In the genomic region with DNA sequence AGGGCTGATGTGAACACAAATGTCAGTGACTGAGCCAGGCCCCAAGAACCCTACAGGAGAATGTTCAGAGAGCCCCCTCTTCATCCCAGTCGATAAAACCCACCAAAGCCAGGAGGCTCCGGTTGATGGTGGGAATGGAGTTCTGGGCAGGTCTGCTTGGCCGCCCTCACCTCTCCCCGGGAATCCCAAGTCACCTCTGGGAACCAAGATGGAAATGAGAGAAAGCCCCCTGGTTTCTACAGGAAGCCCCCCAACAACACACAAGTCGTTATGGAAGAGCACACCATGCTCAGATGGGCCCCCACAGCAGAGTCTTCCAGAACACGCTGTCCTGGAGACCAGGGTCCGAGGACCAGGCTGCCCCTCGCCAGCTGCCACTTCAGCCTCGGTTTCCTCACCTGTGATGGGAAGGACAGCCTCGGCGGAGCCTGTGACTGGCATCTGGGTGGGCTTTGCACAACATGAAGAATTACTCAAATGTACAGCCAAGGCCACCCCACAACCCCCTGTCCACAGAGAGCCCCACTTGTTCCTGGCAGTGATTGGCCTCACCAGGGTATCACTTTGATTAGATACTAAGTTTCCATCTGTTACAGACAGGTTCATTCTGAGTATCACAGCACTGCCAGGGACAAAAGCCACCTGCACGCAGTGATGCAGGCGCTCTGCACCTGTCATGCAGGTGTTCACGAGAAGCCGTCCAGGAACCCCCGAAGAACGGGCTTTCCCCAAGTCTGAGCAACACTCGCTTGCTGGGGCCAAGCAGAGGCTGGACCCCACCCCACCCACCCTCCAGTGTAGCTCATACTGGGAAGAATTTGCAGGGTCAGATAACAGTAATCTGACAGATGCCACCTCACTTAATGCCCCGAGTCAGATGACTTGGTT, we compare ENCODE assay signal across 15 cellular contexts. TPM values are rescaled to one million over a fixed set of nuclear protein-coding genes. Genes with fewer than 3 reads are reported as not detected.
DNase-seq lines count a peak whose midpoint lies in the region; ATAC-seq, FAIRE-seq and TF ChIP-seq lines count a peak whose summit lies in the region.
"Had no signal": no experiment of that assay in that cellular context is flagged by ENCODE, and none has a peak within 500 bp of the region (broad histone marks: within the 10 kb centered on the region; RNA-seq: fewer than 3 reads in every experiment).

No MANE protein-coding gene starts in this region.

- dilution Hi-C loops in endothelial cell of umbilical vein (cut with MboI; ENCODE audit: extremely low pct_ligation_motif_present, low sequenced_read_pairs) = no loop called here

- no peak for FAIRE-seq in endothelial cell of umbilical vein (lab: Jason Lieb, UNC)
- FAIRE-seq: TTC549 had no signal

- H3K9me3 ChIP-seq in endothelial cell of umbilical vein (replicated peaks; ENCODE audit: control insufficient read depth, insufficient read depth, low read length) = no peaks in the 10 kb centered on the region
- H3K9me3 ChIP-seq: esophagus squamous epithelium, heart right ventricle, SK-N-SH, uterus had no signal

- H3K36me3 Mint-ChIP-seq in activated CD4-positive, alpha-beta T cell treated with anti-CD3 and anti-CD28 coated beads, Interleukin-2, amount 10 ng/mL, durations not matched to agents 7 days and 5 days (ENCODE audit: low read depth) = peaks cover 52% of the 10 kb centered on the region

- no TSS peak for BruUV-seq in endothelial cell of umbilical vein (replicated peaks; lab: Mats Ljungman, UMichigan)

- H2AFZ ChIP-seq in endothelial cell of umbilical vein (ENCODE audit: low read depth, low read length) = no peak overlapping the region

- H3K4me3 ChIP-seq in endothelial cell of umbilical vein (replicated peaks in 1 of 3; ENCODE audit: insufficient read depth in 1 of 3, low read depth in 1 of 3, low read length in 3 of 3) = no peak overlapping the region
- H3K4me3 ChIP-seq: esophagus squamous epithelium, heart right ventricle, uterus had no signal

- peaks cover 5% of the 10 kb centered on the region for H3K9me3 Mint-ChIP-seq in activated CD4-positive, alpha-beta T cell treated with anti-CD3 and anti-CD28 coated beads, Interleukin-2, amount 10 ng/mL, durations not matched to agents 7 days and 5 days

- CTCF ChIA-PET in endothelial cell of umbilical vein (lab: Charles Lee) = interaction anchor here (0.7 to 4.3 kb wide), 55 partner anchors 10 to 971 kb away, joined by 3 to 108 read pairs (median 5); a partner anchor contains a TSS
- CTCF ChIA-PET in activated CD4-positive, alpha-beta T cell treated with anti-CD3 and anti-CD28 coated beads, Interleukin-2, amount 10 ng/mL, durations not matched to agents 7 days and 5 days (lab: Charles Lee) = interaction anchor here (0.6 to 4.4 kb wide), 34 partner anchors 9 to 215 kb away, joined by 3 to 51 read pairs (median 4); a partner anchor contains a TSS

- no peaks in the 10 kb centered on the region for H3K27me3 ChIP-seq in endothelial cell of umbilical vein (ENCODE audit: control insufficient read depth in 2 of 2, insufficient read depth in 2 of 2, low read length in 2 of 2)
- H3K27me3 ChIP-seq: esophagus squamous epithelium, heart right ventricle, uterus had no signal

- H3K9me1 ChIP-seq in endothelial cell of umbilical vein (replicated peaks; ENCODE audit: control insufficient read depth, extremely low read depth, insufficient read depth, low read length) = no peaks in the 10 kb centered on the region

- no peak overlapping the region for H3K9ac ChIP-seq in endothelial cell of umbilical vein (replicated peaks; ENCODE audit: extremely low read depth, insufficient read depth, low read length)
- H3K9ac ChIP-seq: SK-N-SH had no signal

- H3K4me3 Mint-ChIP-seq in activated CD4-positive, alpha-beta T cell treated with anti-CD3 and anti-CD28 coated beads, Interleukin-2, amount 10 ng/mL, durations not matched to agents 7 days and 5 days = no peak overlapping the region
- H3K4me3 Mint-ChIP-seq: HFFc6 had no signal

- intact Hi-C loops in Right ventricle myocardium inferior (cut with DNase I) (loop anchor here (1.0 to 10.0 kb wide), 4 partner anchors 34 to 351 kb away; a partner anchor contains a TSS), left ventricle myocardium superior (cut with micrococcal nuclease) (no loop called here), endothelial cell of umbilical vein (cut with micrococcal nuclease) (loop anchor here (1.0 to 2.0 kb wide), 6 partner anchors 33 to 389 kb away; a partner anchor contains a TSS)

- POLR2A ChIA-PET in endothelial cell of umbilical vein (lab: Charles Lee) = no interaction called here
- POLR2A ChIA-PET in activated CD4-positive, alpha-beta T cell treated with anti-CD3 and anti-CD28 coated beads, Interleukin-2, amount 10 ng/mL, durations not matched to agents 7 days and 5 days (lab: Charles Lee) = no interaction called here

- H3K79me2 ChIP-seq in endothelial cell of umbilical vein (ENCODE audit: control insufficient read depth, insufficient read depth, low read length) = no peaks in the 10 kb centered on the region

- H3K27ac ChIP-seq in endothelial cell of umbilical vein (ENCODE audit: insufficient read depth, low read depth, low read length) = no peak overlapping the region
- H3K27ac ChIP-seq: esophagus squamous epithelium, uterus had no signal

- H3K36me3 ChIP-seq in endothelial cell of umbilical vein (ENCODE audit: control insufficient read depth in 2 of 2, extremely low read depth in 1 of 2, insufficient read depth in 2 of 2, low read length in 2 of 2) = peaks cover 16 to 86% of the 10 kb centered on the region in 2 experiments
- H3K36me3 ChIP-seq: uterus had no signal

- H3K4me1 ChIP-seq in endothelial cell of umbilical vein (ENCODE audit: control insufficient read depth, extremely low read depth, insufficient read depth, low read length) = peaks cover 6% of the 10 kb centered on the region
- H3K4me1 ChIP-seq: uterus had no signal

- peak; percentile 23 for TF ChIP-seq POLR2A in endothelial cell of umbilical vein (IDR thresholded peaks at IDR 0.05; ENCODE audit: low read depth, low read length)

- H3K27me3 Mint-ChIP-seq in activated CD4-positive, alpha-beta T cell treated with anti-CD3 and anti-CD28 coated beads, Interleukin-2, amount 10 ng/mL, durations not matched to agents 7 days and 5 days = no peaks in the 10 kb centered on the region

- no peaks in the 10 kb centered on the region for H4K20me1 ChIP-seq in endothelial cell of umbilical vein (replicated peaks; ENCODE audit: control insufficient read depth, extremely low read depth, insufficient read depth, low read length)

- peaks cover 49% of the 10 kb centered on the region for H3K4me1 Mint-ChIP-seq in activated CD4-positive, alpha-beta T cell treated with anti-CD3 and anti-CD28 coated beads, Interleukin-2, amount 10 ng/mL, durations not matched to agents 7 days and 5 days

- H3K27ac Mint-ChIP-seq in activated CD4-positive, alpha-beta T cell treated with anti-CD3 and anti-CD28 coated beads, Interleukin-2, amount 10 ng/mL, durations not matched to agents 7 days and 5 days = no peak overlapping the region
- H3K27ac Mint-ChIP-seq: activated T-helper 2 cell treated with anti-CD3 and anti-CD28 coated beads, Interferon-gamma antibody, Interleukin-2, Interleukin-4, amounts not matched to agents 10 μg/mL and 5 μg/mL and 100 μg/mL, durations not matched to agents 14 hours and 24 hours and 36 hours; HFFc6 had no signal

- TF ChIP-seq CTCF in endothelial cell of umbilical vein (IDR thresholded peaks at IDR 0.05; ENCODE audit: extremely low read depth in 1 of 2, insufficient read depth in 1 of 2, low read depth in 1 of 2, low read length in 2 of 2) = no peak

- no peak for ATAC-seq in Right ventricle myocardium inferior
- no peak for ATAC-seq in left ventricle myocardium superior
- ATAC-seq in HG03565 (IDR thresholded peaks at IDR 0.05; ENCODE audit: unreplicated experiment) = peak; percentile 5

- DNase-seq in Right ventricle myocardium inferior (ENCODE audit: missing footprints) (peak; percentile 56), left ventricle myocardium superior (no peak), endothelial cell of umbilical vein (ENCODE audit: low read depth, low spot score) (no peak), glomerular visceral epithelial cell (ENCODE audit: extremely low spot score) (no peak), Ammon's horn (ENCODE audit: low spot score) (no peak), occipital lobe (lab: John Stamatoyannopoulos, UW) (no peak)
- no peak for DNase-seq in activated CD4-positive, alpha-beta T cell treated with anti-CD3 and anti-CD28 coated beads, Interleukin-2, amount 10 ng/mL, durations not matched to agents 7 days and 5 days
- DNase-seq: esophagus squamous epithelium had no signal

- H3K4me2 ChIP-seq in endothelial cell of umbilical vein (ENCODE audit: insufficient read depth, low read length) = no peak overlapping the region
- H3K4me2 ChIP-seq: SK-N-SH had no signal

TF ChIP-seq in endothelial cell of umbilical vein, 7 proteins besides CTCF, POLR2A, EP300 and RAD21:
- no peak for TF ChIP-seq MYC (IDR thresholded peaks at IDR 0.05; ENCODE audit: low read depth, low read length)
- TF ChIP-seq JUN (IDR thresholded peaks at IDR 0.05; ENCODE audit: borderline replicate concordance, insufficient read depth, insufficient read length, low read depth) = no peak
- no peak for TF ChIP-seq GATA2 (IDR thresholded peaks at IDR 0.05; ENCODE audit: insufficient read depth, insufficient read length, low read depth, low read length)
- TF ChIP-seq, protein P1, sequence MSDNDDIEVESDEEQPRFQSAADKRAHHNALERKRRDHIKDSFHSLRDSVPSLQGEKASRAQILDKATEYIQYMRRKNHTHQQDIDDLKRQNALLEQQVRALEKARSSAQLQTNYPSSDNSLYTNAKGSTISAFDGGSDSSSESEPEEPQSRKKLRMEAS (IDR thresholded peaks at IDR 0.05; ENCODE audit: insufficient read depth, insufficient read length) = no peak

RNA-seq across cellular contexts. Expression of a gene that starts 57.6 kb away (rescaled TPM):
- total RNA-seq in Right ventricle myocardium inferior (2.1 TPM), left ventricle myocardium superior (1.3 TPM), endothelial cell of umbilical vein (101 and 125 TPM in 2 replicates), occipital lobe (1.7 TPM)
- polyA plus RNA-seq in endothelial cell of umbilical vein = 12.8 and 16.2 TPM in 2 replicates
- polyA plus RNA-seq in endothelial cell of umbilical vein (2011; cell fraction: cytosol; rRNA removed) = 27.8 and 31.1 TPM in 2 replicates
- 50.6 and 62.0 TPM in 2 replicates for polyA plus RNA-seq in endothelial cell of umbilical vein (2011; cell fraction: nucleus; rRNA removed)
- 23.9 and 62.4 TPM in 2 replicates for polyA plus RNA-seq in endothelial cell of umbilical vein (2012)
- polyA minus RNA-seq in endothelial cell of umbilical vein = 20.7 and 23.3 TPM in 2 replicates
- 82.4 TPM for polyA minus RNA-seq in endothelial cell of umbilical vein (2011; cell fraction: cytosol; rRNA and poly(A)+ RNA removed)
- polyA minus RNA-seq in endothelial cell of umbilical vein (2011; cell fraction: nucleus; rRNA and poly(A)+ RNA removed) = 30.8 and 46.4 TPM in 2 replicates
- 100 to 1,000 TPM; 328 to 345 TPM for total RNA-seq in activated CD4-positive, alpha-beta T cell treated with anti-CD3 and anti-CD28 coated beads, Interleukin-2, amount 10 ng/mL, durations not matched to agents 7 days and 5 days

Comparison
In these comparisons a context has a peak if more than half of its experiments do, and no peak if none do; other contexts are left out.
1. RNA of a gene that starts 57.6 kb away (total RNA-seq): 328 to 345 TPM in activated CD4-positive, alpha-beta T cell treated with anti-CD3 and anti-CD28 coated beads, Interleukin-2, amount 10 ng/mL, durations not matched to agents 7 days and 5 days and 101 to 125 TPM in endothelial cell of umbilical vein; 2.1 TPM in Right ventricle myocardium inferior (single experiment), 1.7 TPM in occipital lobe (single experiment) and 1.3 TPM in left ventricle myocardium superior (single experiment); every median in the first group is over 10 times any median in the second.